29 cellular contexts compared by ENCODE assay signal in the genomic region with DNA sequence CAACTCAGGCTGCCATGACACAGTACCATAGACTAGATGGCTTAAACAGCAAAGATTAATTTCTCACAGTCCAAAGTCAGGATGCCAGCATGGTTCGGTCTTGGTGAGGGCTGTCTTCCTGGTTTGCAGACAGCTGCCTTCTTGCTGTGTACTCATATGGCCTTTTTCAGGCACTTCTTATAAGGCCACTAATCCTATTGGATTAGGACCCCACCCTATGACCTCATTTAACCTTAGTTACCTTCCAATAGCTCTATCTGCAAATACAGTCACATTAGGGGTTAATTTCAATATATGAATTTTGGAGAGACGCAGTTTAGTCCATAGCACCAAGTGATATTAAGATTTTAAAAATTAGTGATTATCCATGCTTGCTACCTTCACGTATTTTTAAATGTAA.
"Had no signal": no experiment of that assay in that cellular context is flagged by ENCODE, and none has a peak within 500 bp of the region (broad histone marks: within the 10 kb centered on the region; RNA-seq: fewer than 3 reads in every experiment).

No MANE protein-coding gene starts in this region.

- FAIRE-seq: urothelium cell line had no signal

- H3K4me1 ChIP-seq: suprapubic skin, testis, thyroid gland, tibial artery, tibial nerve, transverse colon, upper lobe of left lung, upper lobe of right lung, uterus, vagina had no signal

- H3K27me3 Mint-ChIP-seq: stimulated activated memory B cell treated with anti-CD40 and anti-IgM and Interleukin-4, amounts not matched to agents 10 μg/mL and 1 μg/mL and 100 μg/mL, for 72 hours; stimulated activated naive CD8-positive, alpha-beta T cell treated with anti-CD3 and anti-CD28 coated beads, Interleukin-15, amount 100 ng/mL, for 72 hours had no signal

- H3K36me3 ChIP-seq: stomach, suprapubic skin, thoracic aorta, thyroid gland, tibial artery, tibial nerve, transverse colon, upper lobe of left lung, upper lobe of right lung, uterus, vagina had no signal

- H3K4me1 Mint-ChIP-seq: stimulated activated effector memory CD8-positive, alpha-beta T cell treated with anti-CD3 and anti-CD28 coated beads, Interleukin-12 subunit alpha, Interleukin-12 subunit beta, amount 100 ng/mL, for 72 hours; stimulated activated memory B cell treated with anti-CD40 and anti-IgM and Interleukin-4, amounts not matched to agents 10 μg/mL and 1 μg/mL and 100 μg/mL, for 72 hours; stimulated activated naive B cell treated with anti-CD40 and anti-IgM and Interleukin-4, amounts not matched to agents 10 μg/mL and 1 μg/mL and 100 μg/mL, for 72 hours; stimulated activated naive CD8-positive, alpha-beta T cell treated with anti-CD3 and anti-CD28 coated beads, Interleukin-15, amount 100 ng/mL, for 72 hours had no signal

- H3K9me3 Mint-ChIP-seq: stimulated activated effector memory CD8-positive, alpha-beta T cell treated with anti-CD3 and anti-CD28 coated beads, Interleukin-12 subunit alpha, Interleukin-12 subunit beta, amount 100 ng/mL, for 72 hours; stimulated activated naive CD8-positive, alpha-beta T cell treated with anti-CD3 and anti-CD28 coated beads, Interleukin-15, Interleukin-2, amounts not matched to agents 100 ng/mL and 50 ng/mL, for 24 hours; type B pancreatic cell had no signal

- H3K27me3 ChIP-seq: stomach, suprapubic skin, testis, thyroid gland, tibial artery, tibial nerve, transverse colon, upper lobe of left lung, upper lobe of right lung, uterus, vagina had no signal

- ATAC-seq: stimulated activated effector memory CD8-positive, alpha-beta T cell treated with anti-CD3 and anti-CD28 coated beads, Interleukin-12 subunit alpha, Interleukin-12 subunit beta, amount 100 ng/mL, for 72 hours; stimulated activated memory B cell treated with anti-CD40 and anti-IgM and Interleukin-4, amounts not matched to agents 10 μg/mL and 1 μg/mL and 100 μg/mL, for 72 hours; stimulated activated naive B cell treated with anti-CD40 and anti-IgM and Interleukin-4, amounts not matched to agents 10 μg/mL and 1 μg/mL and 100 μg/mL, for 72 hours; stimulated activated naive CD8-positive, alpha-beta T cell treated with anti-CD3 and anti-CD28 coated beads, Interleukin-15, amount 100 ng/mL, for 72 hours; stimulated activated naive CD8-positive, alpha-beta T cell treated with anti-CD3 and anti-CD28 coated beads, Interleukin-15, Interleukin-2, amounts not matched to agents 100 U/mL and 50 U/mL, for 24 hours; upper lobe of right lung had no signal

- H3K36me3 Mint-ChIP-seq: stimulated activated effector memory CD8-positive, alpha-beta T cell treated with anti-CD3 and anti-CD28 coated beads, Interleukin-12 subunit alpha, Interleukin-12 subunit beta, amount 100 ng/mL, for 72 hours; stimulated activated memory B cell treated with anti-CD40 and anti-IgM and Interleukin-4, amounts not matched to agents 10 μg/mL and 1 μg/mL and 100 μg/mL, for 72 hours; stimulated activated naive B cell treated with anti-CD40 and anti-IgM and Interleukin-4, amounts not matched to agents 10 μg/mL and 1 μg/mL and 100 μg/mL, for 72 hours; type B pancreatic cell had no signal

- H3K27ac ChIP-seq: stomach, suprapubic skin, testis, thoracic aorta, thyroid gland, tibial artery, tibial nerve, transverse colon, upper lobe of left lung, upper lobe of right lung, uterus, vagina had no signal

- H3K4me3 ChIP-seq: stomach, suprapubic skin, testis, thoracic aorta, thyroid gland, tibial artery, tibial nerve, transverse colon, upper lobe of left lung, upper lobe of right lung, uterus, vagina had no signal

- H3K4me3 Mint-ChIP-seq: stimulated activated effector memory CD8-positive, alpha-beta T cell treated with anti-CD3 and anti-CD28 coated beads, Interleukin-12 subunit alpha, Interleukin-12 subunit beta, amount 100 ng/mL, for 72 hours; stimulated activated memory B cell treated with anti-CD40 and anti-IgM and Interleukin-4, amounts not matched to agents 10 μg/mL and 1 μg/mL and 100 μg/mL, for 72 hours; stimulated activated naive B cell treated with anti-CD40 and anti-IgM and Interleukin-4, amounts not matched to agents 10 μg/mL and 1 μg/mL and 100 μg/mL, for 72 hours; stimulated activated naive CD8-positive, alpha-beta T cell treated with anti-CD3 and anti-CD28 coated beads, Interleukin-15, amount 100 ng/mL, for 72 hours; stimulated activated naive CD8-positive, alpha-beta T cell treated with anti-CD3 and anti-CD28 coated beads, Interleukin-15, Interleukin-2, amounts not matched to agents 100 ng/mL and 50 ng/mL, for 24 hours; type B pancreatic cell had no signal

- H3K27ac Mint-ChIP-seq: stimulated activated effector memory CD8-positive, alpha-beta T cell treated with anti-CD3 and anti-CD28 coated beads, Interleukin-12 subunit alpha, Interleukin-12 subunit beta, amount 100 ng/mL, for 72 hours; stimulated activated memory B cell treated with anti-CD40 and anti-IgM and Interleukin-4, amounts not matched to agents 10 μg/mL and 1 μg/mL and 100 μg/mL, for 72 hours; stimulated activated naive B cell treated with anti-CD40 and anti-IgM and Interleukin-4, amounts not matched to agents 10 μg/mL and 1 μg/mL and 100 μg/mL, for 72 hours; stimulated activated naive CD8-positive, alpha-beta T cell treated with anti-CD3 and anti-CD28 coated beads, Interleukin-15, amount 100 ng/mL, for 72 hours; stimulated activated naive CD8-positive, alpha-beta T cell treated with anti-CD3 and anti-CD28 coated beads, Interleukin-15, Interleukin-2, amounts not matched to agents 100 ng/mL and 50 ng/mL, for 24 hours; type B pancreatic cell had no signal

- DNase-seq: stimulated activated CD4-positive, alpha-beta T cell treated with anti-CD3 and anti-CD28 coated beads, Interleukin-2, amount 100 ng/mL, for 48 hours; stimulated activated CD4-positive, alpha-beta T cell treated with anti-CD3 and anti-CD28 coated beads, Interleukin-4, amount 100 ng/mL, for 1 hour; stimulated activated CD4-positive, alpha-beta T cell treated with anti-CD3 and anti-CD28 coated beads, Interleukin-4, amount 100 ng/mL, for 24 hours; stimulated activated CD4-positive, alpha-beta T cell treated with anti-CD3 and anti-CD28 coated beads, Interleukin-4, amount 100 ng/mL, for 4 hours; stimulated activated CD8-positive, alpha-beta memory T cell treated with anti-CD3 and anti-CD28 coated beads, Interleukin-4, amount 100 ng/mL, for 48 hours; stimulated activated naive B cell treated with anti-CD40 and anti-IgM and Interleukin-4, amounts not matched to agents 10 μg/mL and 1 μg/mL and 100 μg/mL, for 72 hours; stimulated activated naive CD4-positive, alpha-beta T cell; stimulated activated naive CD4-positive, alpha-beta T cell treated with Interleukin-2 at 50 U/mL for 16 hours; stimulated activated naive CD8-positive, alpha-beta T cell treated with anti-CD3 and anti-CD28 coated beads, Interleukin-15, amount 100 ng/mL, for 72 hours; stimulated activated naive CD8-positive, alpha-beta T cell treated with anti-CD3 and anti-CD28 coated beads, Interleukin-15, Interleukin-2, amounts not matched to agents 100 U/mL and 50 U/mL, for 24 hours; stomach; substantia nigra; testis; tibial artery; transverse colon; trophoblast cell; upper lobe of left lung; upper lobe of right lung; uterus had no signal

- H3K9me3 ChIP-seq: suprapubic skin, testis, thoracic aorta, thyroid gland, transverse colon, upper lobe of right lung, uterus, vagina had no signal
